ENCODE assay signal across 8 cellular contexts in genomic region chr11:125625594-125626380, GRCh38. TPM values are rescaled to one million over a fixed set of nuclear protein-coding genes. Genes with fewer than 3 reads are reported as not detected.
A peak's percentile ranks its signal among the peaks of the same experiment; 100 is the strongest.
DNase-seq lines count a peak whose midpoint lies in the region; ATAC-seq and TF ChIP-seq lines count a peak whose summit lies in the region.

No MANE protein-coding gene starts in this region.

- H3K9me3 ChIP-seq in ovary (no peaks in the 10 kb centered on the region), thyroid gland (no peaks in the 10 kb centered on the region)

- TF ChIP-seq CTCF in NB4 (IDR thresholded peaks at IDR 0.05; ENCODE audit: low read depth, low read length) (no peak), ovary (IDR thresholded peaks at IDR 0.05) (no peak), thyroid gland (IDR thresholded peaks at IDR 0.05) (no peak)

- peak overlapping the region; percentile 79 for H3K4me3 ChIP-seq in GM08714 (ENCODE audit: low read length)
- H3K4me3 ChIP-seq in NB4 (ENCODE audit: low read depth, low read length), result peak overlapping the region; percentile 91
- H3K4me3 ChIP-seq in ovary, result peak overlapping the region; percentile 87
- peak overlapping the region; percentile 12 to 67 (median 62) for H3K4me3 ChIP-seq in thyroid gland (replicated peaks in 1 of 3)

- 1% methylated on average over 39 to 60 of the region's 60 CpGs for WGBS in ovary, 3 donors
- 0% methylated on average over 43 to 48 of the region's 60 CpGs for WGBS in thyroid gland, 2 donors

- DNase-seq in NB4 (ENCODE audit: low read depth), result peak; percentile 94
- DNase-seq in SKM-1 (lab: John Stamatoyannopoulos, UW; ENCODE audit: unreplicated experiment), result peak; percentile 76
- DNase-seq in activated naive CD8-positive, alpha-beta T cell treated with anti-CD3 and anti-CD28 coated beads for 36 hours, result peak; percentile 89
- DNase-seq in Right ventricle myocardium inferior (ENCODE audit: missing footprints), result peak; percentile 92
- DNase-seq in ovary, result peak; percentile 86 to 92 (median 91)
- DNase-seq in thyroid gland, result peak; percentile 83 to 84

- TF ChIP-seq POLR2A in NB4 (IDR thresholded peaks at IDR 0.05; ENCODE audit: extremely low read depth, insufficient read length) (peak; percentile 85), ovary (IDR thresholded peaks at IDR 0.05) (peak; percentile 57), thyroid gland (IDR thresholded peaks at IDR 0.05) (peak in 1 of 2 donors; percentile 73)

- H3K36me3 ChIP-seq in ovary (no peaks in the 10 kb centered on the region), thyroid gland (peaks cover 11% of the 10 kb centered on the region in 2 donors)

- H3K4me1 ChIP-seq in ovary (ENCODE audit: insufficient read depth) (peaks cover 2% of the 10 kb centered on the region), thyroid gland (peaks cover 9 to 15% of the 10 kb centered on the region in 2 donors)

- peaks cover 34% of the 10 kb centered on the region for H3K36me3 Mint-ChIP-seq in activated naive CD8-positive, alpha-beta T cell treated with anti-CD3 and anti-CD28 coated beads for 36 hours

- H3K27ac ChIP-seq in ovary (peak overlapping the region; percentile 50 to 96), thyroid gland (peak overlapping the region; percentile 89 to 95 (median 93))

- H3K4me1 Mint-ChIP-seq in activated naive CD8-positive, alpha-beta T cell treated with anti-CD3 and anti-CD28 coated beads for 36 hours, result peaks cover 18% of the 10 kb centered on the region

- no peaks in the 10 kb centered on the region for H3K27me3 ChIP-seq in ovary
- H3K27me3 ChIP-seq in thyroid gland, result no peaks in the 10 kb centered on the region

- ATAC-seq in HG02571 (IDR thresholded peaks at IDR 0.05; ENCODE audit: unreplicated experiment), result peak; percentile 90
- ATAC-seq in Right ventricle myocardium inferior, result peak; percentile 97

- no peaks in the 10 kb centered on the region for H3K9me3 Mint-ChIP-seq in activated naive CD8-positive, alpha-beta T cell treated with anti-CD3 and anti-CD28 coated beads for 36 hours

- peak overlapping the region; percentile 90 for H3K4me3 Mint-ChIP-seq in activated naive CD8-positive, alpha-beta T cell treated with anti-CD3 and anti-CD28 coated beads for 36 hours

- H3K27ac Mint-ChIP-seq in activated naive CD8-positive, alpha-beta T cell treated with anti-CD3 and anti-CD28 coated beads for 36 hours, result peak overlapping the region; percentile 95

- H3K27me3 Mint-ChIP-seq in activated naive CD8-positive, alpha-beta T cell treated with anti-CD3 and anti-CD28 coated beads for 36 hours, result no peaks in the 10 kb centered on the region

- intact Hi-C loops in Right ventricle myocardium inferior (cut with DNase I) (loop anchor here (5.0 kb wide), 3 partner anchors 33 to 128 kb away; partner anchors contain the start of genes EI24, FEZ1 and STT3A), ovary (cut with DNase I) (loop anchor here in 1 of 4 donors (10.0 kb wide), 1 partner anchor 61 kb away; the partner anchor contains the start of gene EI24), thyroid gland (cut with DNase I) (loop anchor here (10.0 kb wide), 1 partner anchor 249 kb away; no protein-coding TSS in a partner anchor)

- TF ChIP-seq EP300 in ovary (IDR thresholded peaks at IDR 0.05), result no peak

RNA-seq across cellular contexts. Expression of gene CHEK1, which starts 0.8 kb away (rescaled TPM):
- total RNA-seq in activated naive CD8-positive, alpha-beta T cell treated with anti-CD3 and anti-CD28 coated beads for 36 hours, result 100 to 1,000 TPM; 151 to 163 TPM
- 2.0 TPM for total RNA-seq in Right ventricle myocardium inferior
- total RNA-seq in ovary, result 1 to 10 TPM in 4 of 7 donors, under 1 TPM in 3; 0.24 to 3.2 (median 1.1) TPM
- 1 to 10 TPM; 1.5 to 3.5 TPM for polyA plus RNA-seq in ovary
- total RNA-seq in thyroid gland, result 1 to 10 TPM in 3 of 4 donors, under 1 TPM in 1; 0.78 to 3.4 (median 1.4) TPM

RNA-seq across cellular contexts. Expression of gene STT3A, which starts 33.1 kb away (rescaled TPM):
- 100 to 1,000 TPM; 107 to 111 TPM for total RNA-seq in activated naive CD8-positive, alpha-beta T cell treated with anti-CD3 and anti-CD28 coated beads for 36 hours
- total RNA-seq in Right ventricle myocardium inferior (61.2 TPM), ovary (100 to 1,000 TPM in 5 of 7 donors, 10 to 100 TPM in 2; 51.9 to 161 (median 135) TPM), thyroid gland (100 to 1,000 TPM; 112 to 187 (median 172) TPM)
- 100 to 1,000 TPM in 1 of 2 donors, 10 to 100 TPM in 1; 69.8 to 239 TPM for polyA plus RNA-seq in ovary

RNA-seq across cellular contexts. Expression of gene ACRV1, which starts 54.9 kb away (rescaled TPM):
- not detected for total RNA-seq in activated naive CD8-positive, alpha-beta T cell treated with anti-CD3 and anti-CD28 coated beads for 36 hours
- total RNA-seq in Right ventricle myocardium inferior (not detected), ovary (not detected), thyroid gland (not detected)
- polyA plus RNA-seq in ovary, result not detected

RNA-seq across cellular contexts. Expression of gene EI24, which starts 56.5 kb away (rescaled TPM):
- 10 to 100 TPM; 71.4 to 72.5 TPM for total RNA-seq in activated naive CD8-positive, alpha-beta T cell treated with anti-CD3 and anti-CD28 coated beads for 36 hours
- total RNA-seq in Right ventricle myocardium inferior (58.1 TPM), ovary (10 to 100 TPM; 44.9 to 58.4 (median 53.4) TPM), thyroid gland (10 to 100 TPM; 35.7 to 75.8 (median 52.8) TPM)
- polyA plus RNA-seq in ovary, result 100 to 1,000 TPM in 1 of 2 donors, 10 to 100 TPM in 1; 48.4 to 149 TPM

Comparison
In these comparisons a context has a peak if more than half of its experiments do, and no peak if none do; other contexts are left out.
1. Peak in every context shown above with its lines: DNase-seq, ATAC-seq, H3K4me3 ChIP-seq and H3K27ac ChIP-seq.
2. RNA of gene CHEK1, which starts 0.8 kb away (total RNA-seq): 151 to 163 TPM in activated naive CD8-positive, alpha-beta T cell treated with anti-CD3 and anti-CD28 coated beads for 36 hours; 2.0 TPM in Right ventricle myocardium inferior (single experiment), 0.78 to 3.4 TPM in thyroid gland and 0.24 to 3.2 TPM in ovary; every median in the first group is over 10 times any median in the second.